ENCODE assay signal across 8 cellular contexts in genomic region chr5:54518146-54519082, GRCh38. TPM values are rescaled to one million over a fixed set of nuclear protein-coding genes. Genes with fewer than 3 reads are reported as not detected.
DNase-seq lines count a peak whose midpoint lies in the region; ATAC-seq and TF ChIP-seq lines count a peak whose summit lies in the region.

No MANE protein-coding gene starts in this region.

- H3K4me3 ChIP-seq in SJCRH30 = peak overlapping the region; percentile 87
- H3K4me3 ChIP-seq in heart right ventricle = peak overlapping the region; percentile 52 to 100 (median 98)
- peak overlapping the region; percentile 99 for H3K4me3 ChIP-seq in psoas muscle

- H3K9me3 Mint-ChIP-seq in activated naive CD4-positive, alpha-beta T cell treated with anti-CD3 and anti-CD28 coated beads, Interleukin-2, amount 50 U/mL, for 72 hours = no peaks in the 10 kb centered on the region

- intact Hi-C loops in heart right ventricle (cut with DNase I) = loop anchor here (2.0 to 10.0 kb wide), 9 partner anchors 128 to 349 kb away; no protein-coding TSS in a partner anchor
- intact Hi-C loops in psoas muscle (cut with DNase I) = loop anchor here in 1 of 2 donors (5.0 to 10.0 kb wide), 2 partner anchors 239 to 626 kb away; no protein-coding TSS in a partner anchor

- H3K27ac ChIP-seq in SJCRH30 (peak overlapping the region; percentile 39; the same call in 1 of the 2 replicates), heart right ventricle (peak overlapping the region; percentile 95 to 99 (median 97)), psoas muscle (peak overlapping the region; percentile 95)

- H3K36me3 ChIP-seq in SJCRH30 = no peaks in the 10 kb centered on the region
- H3K36me3 ChIP-seq in heart right ventricle = peaks cover 0 to 8% (median 0%) of the 10 kb centered on the region in 9 donors
- no peaks in the 10 kb centered on the region for H3K36me3 ChIP-seq in psoas muscle (ENCODE audit: insufficient read depth in 1 of 2, low read depth in 1 of 2)

- no peaks in the 10 kb centered on the region; the same call in 1 of the 2 replicates for H3K4me1 ChIP-seq in SJCRH30
- peaks cover 5 to 55% (median 49%) of the 10 kb centered on the region in 9 donors for H3K4me1 ChIP-seq in heart right ventricle
- H3K4me1 ChIP-seq in psoas muscle = peaks cover 36% of the 10 kb centered on the region

- WGBS in heart right ventricle, 2 donors = 17 to 26% methylated on average over 96 to 99 of the region's 99 CpGs
- 24 to 39% (median 28%) methylated on average over 63 to 99 of the region's 99 CpGs for WGBS in psoas muscle, 3 donors

- H3K27me3 ChIP-seq in SJCRH30 (no peaks in the 10 kb centered on the region), heart right ventricle (no peaks in the 10 kb centered on the region), psoas muscle (ENCODE audit: insufficient read depth in 3 of 3, low read length in 2 of 3) (no peaks in the 10 kb centered on the region)

- peak; percentile 17 for ATAC-seq in HG03097 (IDR thresholded peaks at IDR 0.05; ENCODE audit: low FRiP score, unreplicated experiment)
- peak; percentile 63 to 72 for ATAC-seq in activated naive CD4-positive, alpha-beta T cell treated with anti-CD3 and anti-CD28 coated beads, Interleukin-2, amount 50 U/mL, for 72 hours
- ATAC-seq in heart right ventricle = peak; percentile 41 to 85 (median 74)
- ATAC-seq in psoas muscle = peak; percentile 59 to 73 (median 70)

- peaks cover 0 to 6% of the 10 kb centered on the region in 2 donors for H3K36me3 Mint-ChIP-seq in activated naive CD4-positive, alpha-beta T cell treated with anti-CD3 and anti-CD28 coated beads, Interleukin-2, amount 50 U/mL, for 72 hours

- H3K27ac Mint-ChIP-seq in activated naive CD4-positive, alpha-beta T cell treated with anti-CD3 and anti-CD28 coated beads, Interleukin-2, amount 50 U/mL, for 72 hours = no peak overlapping the region

- DNase-seq in NCI-H2227 (lab: John Stamatoyannopoulos, UW; ENCODE audit: unreplicated experiment) (peak; percentile 41), NCI-H2227 treated with DMSO at 0.1 percent for 48 hours (lab: John Stamatoyannopoulos, UW) (no peak), SJCRH30 (peak; percentile 30 to 38), heart right ventricle (peak; percentile 41 to 75), psoas muscle (peak; percentile 62 to 77), SW 1271 (lab: John Stamatoyannopoulos, UW) (no peak)
- DNase-seq in activated naive CD4-positive, alpha-beta T cell treated with anti-CD3 and anti-CD28 coated beads, Interleukin-2, amount 50 U/mL, for 72 hours (ENCODE audit: low spot score in 2 of 2) = peak; percentile 51 to 71

- TF ChIP-seq CTCF in heart right ventricle (IDR thresholded peaks at IDR 0.05) (peak in 2 of 9 donors; percentile 21 to 25), psoas muscle (IDR thresholded peaks at IDR 0.05) (no peak)

- no peaks in the 10 kb centered on the region for H3K9me3 ChIP-seq in SJCRH30 (replicated peaks)
- H3K9me3 ChIP-seq in heart right ventricle = no peaks in the 10 kb centered on the region
- H3K9me3 ChIP-seq in psoas muscle = no peaks in the 10 kb centered on the region

RNA-seq across cellular contexts. Expression of gene SNX18, which starts 0.9 kb away (rescaled TPM):
- 8.4 and 9.3 TPM in 2 replicates for total RNA-seq in SJCRH30 (2014; rRNA removed; shearing (Covaris generic))
- 1 to 10 TPM; 3.8 to 4.6 TPM for total RNA-seq in activated naive CD4-positive, alpha-beta T cell treated with anti-CD3 and anti-CD28 coated beads, Interleukin-2, amount 50 U/mL, for 72 hours
- total RNA-seq in heart right ventricle (10 to 100 TPM; 15.3 to 31.0 (median 22.1) TPM), psoas muscle (10 to 100 TPM in 3 of 4 donors, 1 to 10 TPM in 1; 9.1 to 13.0 (median 10.7) TPM)
- polyA plus RNA-seq in heart right ventricle (1 to 10 TPM; 4.1 to 9.3 TPM), psoas muscle (1 to 10 TPM; 3.9 to 6.9 (median 4.5) TPM)

Comparison
In these comparisons a context has a peak if more than half of its experiments do, and no peak if none do; other contexts are left out.
1. DNase-seq: peak in NCI-H2227 (single experiment), SJCRH30 (2 of 2), activated naive CD4-positive, alpha-beta T cell treated with anti-CD3 and anti-CD28 coated beads, Interleukin-2, amount 50 U/mL, for 72 hours (2 of 2), heart right ventricle (2 of 2) and psoas muscle (2 of 2); none in NCI-H2227 treated with DMSO at 0.1 percent for 48 hours (single experiment) and SW 1271 (0 of 2).
2. ATAC-seq: peak in every context shown above with its lines; median percentile 74 in heart right ventricle; 70 in psoas muscle; 68 in activated naive CD4-positive, alpha-beta T cell treated with anti-CD3 and anti-CD28 coated beads, Interleukin-2, amount 50 U/mL, for 72 hours; 17 in HG03097.
3. H3K27ac ChIP-seq: peak in every context shown above with its lines; median percentile 97 in heart right ventricle; 95 in psoas muscle; 39 in SJCRH30.
4. Peak in every context shown above with its lines, with median percentiles within 50 percentile points of each other: H3K4me3 ChIP-seq.